ENCODE assay signal across 7 cellular contexts in genomic region chr2:111054791-111055627, GRCh38.
DNase-seq lines count a peak whose midpoint lies in the region; ATAC-seq and TF ChIP-seq lines count a peak whose summit lies in the region.

No MANE protein-coding gene starts in this region.

- no peaks in the 10 kb centered on the region for H3K9me3 ChIP-seq in Peyer's patch
- peaks cover 1% of the 10 kb centered on the region for H3K9me3 ChIP-seq in aorta (ENCODE audit: control insufficient read depth, low read length)

- TF ChIP-seq POLR2A in Peyer's patch (IDR thresholded peaks at IDR 0.05): no peak

- ATAC-seq in GM18873 (IDR thresholded peaks at IDR 0.05; ENCODE audit: low FRiP score, unreplicated experiment): peak; percentile 50
- peak; percentile 67 for ATAC-seq in HG02571 (IDR thresholded peaks at IDR 0.05; ENCODE audit: unreplicated experiment)
- ATAC-seq in aorta (ENCODE audit: low FRiP score): no peak

- H3K4me3 ChIP-seq in Peyer's patch: no peak overlapping the region
- no peak overlapping the region for H3K4me3 ChIP-seq in aorta (ENCODE audit: low read length in 2 of 2)

- H3K36me3 ChIP-seq in Peyer's patch (no peaks in the 10 kb centered on the region), aorta (ENCODE audit: control insufficient read depth in 1 of 2, insufficient read depth in 2 of 2, low read length in 1 of 2) (no peaks in the 10 kb centered on the region)

- no peaks in the 10 kb centered on the region for H3K27me3 ChIP-seq in Peyer's patch
- no peaks in the 10 kb centered on the region for H3K27me3 ChIP-seq in aorta (ENCODE audit: control insufficient read depth in 1 of 2, insufficient read depth in 2 of 2, low read length in 1 of 2)

- H3K4me1 ChIP-seq in Peyer's patch (peaks cover 0 to 1% (median 0%) of the 10 kb centered on the region in 4 donors), aorta (ENCODE audit: control insufficient read depth in 1 of 2, insufficient read depth in 2 of 2, low read length in 2 of 2) (no peaks in the 10 kb centered on the region)

- intact Hi-C loops in aorta (cut with DNase I): no loop called here

- TF ChIP-seq CTCF in Peyer's patch (IDR thresholded peaks at IDR 0.05): no peak

- WGBS in aorta, 2 donors: 89 to 90% methylated on average over 8 of the region's 8 CpGs

- DNase-seq in Peyer's patch (peak in 2 of 3 donors; percentile 26 to 55), dedifferentiated amniotic fluid mesenchymal stem cell (ENCODE audit: extremely low spot score) (no peak), GM19240 (ENCODE audit: insufficient read length, low spot score) (no peak), aorta (no peak)
- peak; percentile 53 to 59 for DNase-seq in stimulated activated CD4-positive, alpha-beta T cell treated with anti-CD3 and anti-CD28 coated beads, Interleukin-15, amount 100 ng/mL, for 48 hours (ENCODE audit: low read depth in 2 of 2)

- H3K27ac ChIP-seq in Peyer's patch: no peak overlapping the region
- H3K27ac ChIP-seq in aorta (ENCODE audit: low read depth in 1 of 2, low read length in 2 of 2): no peak overlapping the region

Comparison
In these comparisons a context has a peak if more than half of its experiments do, and no peak if none do; other contexts are left out.
1. DNase-seq: peak in Peyer's patch (2 of 3) and stimulated activated CD4-positive, alpha-beta T cell treated with anti-CD3 and anti-CD28 coated beads, Interleukin-15, amount 100 ng/mL, for 48 hours (2 of 2); none in dedifferentiated amniotic fluid mesenchymal stem cell (single experiment), GM19240 (single experiment) and aorta (0 of 2).